In genomic region chr3:194320744-194321243, GRCh38 we compare ENCODE assay signal across 14 cellular contexts. TPM values are rescaled to one million over a fixed set of nuclear protein-coding genes. Genes with fewer than 3 reads are reported as not detected.
"Had no signal": no experiment of that assay in that cellular context is flagged by ENCODE, and none has a peak within 500 bp of the region (broad histone marks: within the 10 kb centered on the region; RNA-seq: fewer than 3 reads in every experiment).

No MANE protein-coding gene starts in this region.

- H3K4me3 ChIP-seq: coronary artery, skin epidermis, tibial artery, vagina had no signal

- FAIRE-seq: astrocyte had no signal

- H3K4me3 Mint-ChIP-seq: activated CD8-positive, alpha-beta T cell treated with anti-CD3 and anti-CD28 coated beads, Interleukin-2, amount 10 ng/mL, durations not matched to agents 7 days and 5 days; activated naive CD8-positive, alpha-beta T cell treated with anti-CD3 and anti-CD28 coated beads, Interleukin-2, amount 50 U/mL, for 24 hours; natural killer cell treated with Interleukin-12 subunit alpha and Interleukin-12 subunit beta and Interleukin-15 and Interleukin-18, amount 100 ng/mL, for 72 hours had no signal

- H3K27ac Mint-ChIP-seq: activated CD8-positive, alpha-beta T cell treated with anti-CD3 and anti-CD28 coated beads, Interleukin-2, amount 10 ng/mL, durations not matched to agents 7 days and 5 days; activated naive CD8-positive, alpha-beta T cell treated with anti-CD3 and anti-CD28 coated beads, Interleukin-2, amount 50 U/mL, for 24 hours; natural killer cell treated with Interleukin-12 subunit alpha and Interleukin-12 subunit beta and Interleukin-15 and Interleukin-18, amount 100 ng/mL, for 72 hours had no signal

- H3K9me3 Mint-ChIP-seq: activated naive CD8-positive, alpha-beta T cell treated with anti-CD3 and anti-CD28 coated beads, Interleukin-2, amount 50 U/mL, for 24 hours had no signal

- DNase-seq: activated CD4-positive, alpha-beta T cell treated with anti-CD3 and anti-CD28 coated beads for 4 hours; activated CD8-positive, alpha-beta memory T cell treated with anti-CD3 and anti-CD28 coated beads, Interleukin-2, amount 50 U/mL, for 48 hours; activated CD8-positive, alpha-beta T cell treated with anti-CD3 and anti-CD28 coated beads, Interleukin-2, amount 10 ng/mL, durations not matched to agents 7 days and 5 days; activated naive CD4-positive, alpha-beta T cell; activated naive CD8-positive, alpha-beta T cell treated with anti-CD3 and anti-CD28 coated beads, Interleukin-2, amount 50 U/mL, for 24 hours; effector memory CD4-positive, alpha-beta T cell; SW 1271; tibial artery had no signal

- H3K27ac ChIP-seq: coronary artery, skin epidermis, tibial artery, vagina had no signal

- ATAC-seq: activated CD8-positive, alpha-beta T cell treated with anti-CD3 and anti-CD28 coated beads, Interleukin-2, amount 10 ng/mL, durations not matched to agents 7 days and 5 days; activated naive CD8-positive, alpha-beta T cell treated with anti-CD3 and anti-CD28 coated beads, Interleukin-2, amount 50 U/mL, for 24 hours; natural killer cell treated with Interleukin-12 subunit alpha and Interleukin-12 subunit beta and Interleukin-15 and Interleukin-18, amount 100 ng/mL, for 72 hours had no signal

- H3K36me3 ChIP-seq: tibial artery, vagina had no signal

- H3K27me3 ChIP-seq: vagina had no signal

- H3K9me3 ChIP-seq: vagina had no signal

RNA-seq across cellular contexts. Expression of gene CPN2, which starts 30.3 kb away (rescaled TPM):
- total RNA-seq: activated CD8-positive, alpha-beta T cell treated with anti-CD3 and anti-CD28 coated beads, Interleukin-2, amount 10 ng/mL, durations not matched to agents 7 days and 5 days; astrocyte; lung microvascular endothelial cell; natural killer cell treated with Interleukin-12 subunit alpha and Interleukin-12 subunit beta and Interleukin-15 and Interleukin-18, amount 100 ng/mL, for 72 hours; vagina had no signal

RNA-seq across cellular contexts. Expression of gene LRRC15, which starts 48.7 kb away (rescaled TPM):
- total RNA-seq: activated CD8-positive, alpha-beta T cell treated with anti-CD3 and anti-CD28 coated beads, Interleukin-2, amount 10 ng/mL, durations not matched to agents 7 days and 5 days; natural killer cell treated with Interleukin-12 subunit alpha and Interleukin-12 subunit beta and Interleukin-15 and Interleukin-18, amount 100 ng/mL, for 72 hours; vagina had no signal
